In genomic region chr1:1371741-1372711, GRCh38 we compare ENCODE assay signal across 8 cellular contexts. TPM values are rescaled to one million over a fixed set of nuclear protein-coding genes. Genes with fewer than 3 reads are reported as not detected.
A peak's percentile ranks its signal among the peaks of the same experiment; 100 is the strongest.
DNase-seq lines count a peak whose midpoint lies in the region; ATAC-seq and TF ChIP-seq lines count a peak whose summit lies in the region.

No MANE protein-coding gene starts in this region.

- peak; percentile 95 to 98 for TF ChIP-seq CTCF in right atrium auricular region (IDR thresholded peaks at IDR 0.05)

- peak overlapping the region in 1 of 2 donors; percentile 7 for H3K4me3 ChIP-seq in right atrium auricular region

- H3K9me3 ChIP-seq in right atrium auricular region: no peaks in the 10 kb centered on the region

- DNase-seq in DMS153 (lab: John Stamatoyannopoulos, UW) (peak; percentile 46), HUDEP-2 (lab: John Stamatoyannopoulos, UW; ENCODE audit: unreplicated experiment in 76 of 76) (peak in 52 of 76 experiments; percentile 3 to 79 (median 46)), right atrium auricular region (ENCODE audit: low spot score) (no peak)
- peak; percentile 77 for DNase-seq in activated naive CD4-positive, alpha-beta T cell treated with anti-CD3 and anti-CD28 coated beads, Interleukin-2, amount 50 U/mL, for 16 hours
- peak; percentile 61 to 73 for DNase-seq in stimulated activated CD4-positive, alpha-beta T cell treated with anti-CD3 and anti-CD28 coated beads, Interleukin-15, amount 100 ng/mL, for 1 hour (ENCODE audit: low read depth in 1 of 2, low spot score in 1 of 2)

- H3K36me3 ChIP-seq in right atrium auricular region: peaks cover 9% of the 10 kb centered on the region

- H3K4me1 ChIP-seq in right atrium auricular region: peaks cover 0 to 39% of the 10 kb centered on the region in 2 donors

- H3K27ac ChIP-seq in right atrium auricular region: no peak overlapping the region

- H3K27me3 ChIP-seq in right atrium auricular region: no peaks in the 10 kb centered on the region

- ATAC-seq in SK-N-SH treated with all-trans-retinoic acid at 6 μM for 48 hours (peak; percentile 55), HG02571 (IDR thresholded peaks at IDR 0.05; ENCODE audit: unreplicated experiment) (no peak), HG03280 (IDR thresholded peaks at IDR 0.05; ENCODE audit: unreplicated experiment) (no peak)

TF ChIP-seq in SK-N-SH treated with all-trans-retinoic acid at 6 μM for 48 hours, 23 proteins besides CTCF, POLR2A, EP300 and RAD21:
- TF ChIP-seq TOX (CRISPR knock-in tag; IDR thresholded peaks at IDR 0.05; ENCODE audit: borderline replicate concordance) (no peak), TCF4 (CRISPR knock-in tag; IDR thresholded peaks at IDR 0.05; ENCODE audit: borderline replicate concordance) (no peak), ZFP30 (CRISPR knock-in tag; IDR thresholded peaks at IDR 0.05) (no peak), RARB (CRISPR knock-in tag; IDR thresholded peaks at IDR 0.05) (no peak), ZNF8 (CRISPR knock-in tag; IDR thresholded peaks at IDR 0.05) (no peak), PPARA (CRISPR knock-in tag; IDR thresholded peaks at IDR 0.05; ENCODE audit: borderline replicate concordance) (no peak), GLIS3 (CRISPR knock-in tag; IDR thresholded peaks at IDR 0.05) (no peak), ISL1 (CRISPR knock-in tag; IDR thresholded peaks at IDR 0.05) (no peak), CSDC2 (CRISPR knock-in tag; IDR thresholded peaks at IDR 0.05) (no peak), ZC3H10 (CRISPR knock-in tag; IDR thresholded peaks at IDR 0.05) (no peak)
- TF ChIP-seq, protein P1, sequence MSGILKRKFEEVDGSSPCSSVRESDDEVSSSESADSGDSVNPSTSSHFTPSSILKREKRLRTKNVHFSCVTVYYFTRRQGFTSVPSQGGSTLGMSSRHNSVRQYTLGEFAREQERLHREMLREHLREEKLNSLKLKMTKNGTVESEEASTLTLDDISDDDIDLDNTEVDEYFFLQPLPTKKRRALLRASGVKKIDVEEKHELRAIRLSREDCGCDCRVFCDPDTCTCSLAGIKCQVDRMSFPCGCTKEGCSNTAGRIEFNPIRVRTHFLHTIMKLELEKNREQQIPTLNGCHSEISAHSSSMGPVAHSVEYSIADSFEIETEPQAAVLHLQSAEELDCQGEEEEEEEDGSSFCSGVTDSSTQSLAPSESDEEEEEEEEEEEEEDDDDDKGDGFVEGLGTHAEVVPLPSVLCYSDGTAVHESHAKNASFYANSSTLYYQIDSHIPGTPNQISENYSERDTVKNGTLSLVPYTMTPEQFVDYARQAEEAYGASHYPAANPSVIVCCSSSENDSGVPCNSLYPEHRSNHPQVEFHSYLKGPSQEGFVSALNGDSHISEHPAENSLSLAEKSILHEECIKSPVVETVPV (CRISPR knock-in tag; IDR thresholded peaks at IDR 0.05): no peak

RNA-seq across cellular contexts. Expression of gene AURKAIP1, which starts 3.0 kb away (rescaled TPM):
- total RNA-seq in right atrium auricular region: 100 to 1,000 TPM; 155 to 159 TPM

RNA-seq across cellular contexts. Expression of gene MXRA8, which starts 13.7 kb away (rescaled TPM):
- 10 to 100 TPM; 53.4 to 58.6 TPM for total RNA-seq in right atrium auricular region

RNA-seq across cellular contexts. Expression of gene DVL1, which starts 22.8 kb away (rescaled TPM):
- total RNA-seq in right atrium auricular region: 10 to 100 TPM; 75.0 to 80.2 TPM

RNA-seq across cellular contexts. Expression of gene CCNL2, which starts 27.1 kb away (rescaled TPM):
- 10 to 100 TPM; 41.6 to 44.2 TPM for total RNA-seq in right atrium auricular region

RNA-seq across cellular contexts. Expression of gene MRPL20, which starts 35.1 kb away (rescaled TPM):
- 100 to 1,000 TPM; 160 to 218 TPM for total RNA-seq in right atrium auricular region
